ENCODE assay signal across 8 cellular contexts in genomic region chr12:106358410-106359241, GRCh38. TPM values are rescaled to one million over a fixed set of nuclear protein-coding genes. Genes with fewer than 3 reads are reported as not detected.
DNase-seq lines count a peak whose midpoint lies in the region; ATAC-seq and TF ChIP-seq lines count a peak whose summit lies in the region.

No MANE protein-coding gene starts in this region.

- POLR2A ChIA-PET in WTC11 (lab: Charles Lee): interaction anchor here (0.8 to 1.7 kb wide), 2 partner anchors 409 to 560 kb away, joined by 3 to 9 read pairs; no protein-coding TSS in a partner anchor

- H3K4me3 ChIP-seq in HUES48 (ENCODE audit: low read depth, low read length): peak overlapping the region; percentile 97

- no peak for TF ChIP-seq CTCF in CD14-positive monocyte (IDR thresholded peaks at IDR 0.05)
- no peak for TF ChIP-seq CTCF in WTC11 (IDR thresholded peaks at IDR 0.05)
- no peak for TF ChIP-seq CTCF in glutamatergic neuron (IDR thresholded peaks at IDR 0.05; ENCODE audit: partially characterized antibody, unreplicated experiment)
- no peak for TF ChIP-seq CTCF in progenitor cell of endocrine pancreas (IDR thresholded peaks at IDR 0.05; ENCODE audit: unreplicated experiment)

- H3K27me3 Mint-ChIP-seq in CD14-positive monocyte (ENCODE audit: low read depth in 3 of 3) (peaks cover 0 to 8% (median 7%) of the 10 kb centered on the region in 3 donors), WTC11 (ENCODE audit: low read depth) (no peaks in the 10 kb centered on the region; the same call in 1 of the 2 replicates), glutamatergic neuron (ENCODE audit: unreplicated experiment) (peaks cover 5% of the 10 kb centered on the region), progenitor cell of endocrine pancreas (no peaks in the 10 kb centered on the region)

- DNase-seq in CD14-positive monocyte (ENCODE audit: low spot score): no peak
- DNase-seq in WTC11 (ENCODE audit: low spot score): no peak
- DNase-seq in glutamatergic neuron: no peak
- DNase-seq in progenitor cell of endocrine pancreas (ENCODE audit: low spot score, unreplicated experiment): no peak
- DNase-seq in NCI-H1105 treated with DMSO at 0.1 percent for 48 hours (lab: John Stamatoyannopoulos, UW): no peak
- no peak for DNase-seq in LoVo (ENCODE audit: low spot score)

- peak overlapping the region; percentile 79 for H3K9ac ChIP-seq in HUES48 (ENCODE audit: low read depth, low read length)

- H3K36me3 ChIP-seq in HUES48 (ENCODE audit: control insufficient read depth, insufficient read depth, low read length): no peaks in the 10 kb centered on the region

- H3K4me1 Mint-ChIP-seq in CD14-positive monocyte (peaks cover 18% of the 10 kb centered on the region), WTC11 (peaks cover 11% of the 10 kb centered on the region), glutamatergic neuron (ENCODE audit: low read depth, unreplicated experiment) (peaks cover 7% of the 10 kb centered on the region), progenitor cell of endocrine pancreas (ENCODE audit: low read depth) (peaks cover 13% of the 10 kb centered on the region)

- H3K36me3 Mint-ChIP-seq in CD14-positive monocyte (peaks cover 0 to 1% of the 10 kb centered on the region in 2 donors), WTC11 (no peaks in the 10 kb centered on the region), glutamatergic neuron (ENCODE audit: unreplicated experiment) (no peaks in the 10 kb centered on the region), progenitor cell of endocrine pancreas (ENCODE audit: insufficient read depth) (no peaks in the 10 kb centered on the region)

- intact Hi-C loops in CD14-positive monocyte (cut with micrococcal nuclease): loop anchor here (5.0 kb wide), 2 partner anchors 56 to 111 kb away; partner anchors contain the start of genes TCP11L2 (in 2 of the 2) and CKAP4 (in 1 of the 2)

- peak overlapping the region; percentile 90 to 97 (median 94) for H3K27ac Mint-ChIP-seq in CD14-positive monocyte
- 0 out of 2 replicates have a peak overlapping the region, but pooled peaks have one; percentile 32 for H3K27ac Mint-ChIP-seq in WTC11
- peak overlapping the region; percentile 97 for H3K27ac Mint-ChIP-seq in glutamatergic neuron (ENCODE audit: unreplicated experiment)
- H3K27ac Mint-ChIP-seq in progenitor cell of endocrine pancreas: peak overlapping the region; percentile 99

- H3K9me3 Mint-ChIP-seq in CD14-positive monocyte (no peaks in the 10 kb centered on the region), WTC11 (no peaks in the 10 kb centered on the region), glutamatergic neuron (ENCODE audit: unreplicated experiment) (peaks cover 7% of the 10 kb centered on the region), progenitor cell of endocrine pancreas (ENCODE audit: low read depth) (no peaks in the 10 kb centered on the region)

- H3K9me3 ChIP-seq in HUES48 (ENCODE audit: control insufficient read depth, insufficient read depth, low read length): no peaks in the 10 kb centered on the region

- CTCF ChIA-PET in WTC11 (lab: Charles Lee): interaction anchor here (0.7 to 3.1 kb wide), 29 partner anchors 8 to 597 kb away, joined by 3 to 108 read pairs (median 5); partner anchors contain the start of genes RFX4 and TMEM263

- H3K4me3 Mint-ChIP-seq in CD14-positive monocyte (peak overlapping the region; percentile 94 to 95), WTC11 (peak overlapping the region; percentile 86), glutamatergic neuron (ENCODE audit: unreplicated experiment) (peak overlapping the region; percentile 95), progenitor cell of endocrine pancreas (ENCODE audit: low read depth) (peak overlapping the region; percentile 92)

- peak overlapping the region; percentile 93 for H3K27ac ChIP-seq in HUES48 (ENCODE audit: low read depth, low read length)

- H3K4me1 ChIP-seq in HUES48 (ENCODE audit: control insufficient read depth, insufficient read depth, low read length): peaks cover 9% of the 10 kb centered on the region; the same call in 1 of the 2 replicates

- ATAC-seq in GM21360 (IDR thresholded peaks at IDR 0.05; ENCODE audit: unreplicated experiment) (peak; percentile 15), WTC11 (no peak)

- H3K27me3 ChIP-seq in HUES48 (ENCODE audit: control insufficient read depth, insufficient read depth, low read length): no peaks in the 10 kb centered on the region

TF ChIP-seq in WTC11, 78 proteins besides CTCF, POLR2A, EP300 and RAD21:
- TF ChIP-seq NR2C2 (CRISPR knock-in tag; IDR thresholded peaks at IDR 0.05) (no peak), ZNF232 (CRISPR knock-in tag; IDR thresholded peaks at IDR 0.05) (no peak), NR3C1 (CRISPR knock-in tag; conservative IDR thresholded peaks at IDR 0.05; ENCODE audit: low read depth) (no peak), CBFB (CRISPR knock-in tag; IDR thresholded peaks at IDR 0.05; ENCODE audit: low read depth) (no peak), ZNF416 (CRISPR knock-in tag; IDR thresholded peaks at IDR 0.05) (no peak), TEAD1 (CRISPR knock-in tag; IDR thresholded peaks at IDR 0.05) (no peak), E2F1 (CRISPR knock-in tag; IDR thresholded peaks at IDR 0.05) (no peak), PRRX2 (CRISPR knock-in tag; IDR thresholded peaks at IDR 0.05) (no peak), ELF4 (CRISPR knock-in tag; IDR thresholded peaks at IDR 0.05; ENCODE audit: low read depth) (no peak), NFYB (CRISPR knock-in tag; conservative IDR thresholded peaks at IDR 0.05; ENCODE audit: low read depth) (no peak), ZNF219 (CRISPR knock-in tag; IDR thresholded peaks at IDR 0.05; ENCODE audit: borderline replicate concordance) (no peak)
- TF ChIP-seq, protein P1, sequence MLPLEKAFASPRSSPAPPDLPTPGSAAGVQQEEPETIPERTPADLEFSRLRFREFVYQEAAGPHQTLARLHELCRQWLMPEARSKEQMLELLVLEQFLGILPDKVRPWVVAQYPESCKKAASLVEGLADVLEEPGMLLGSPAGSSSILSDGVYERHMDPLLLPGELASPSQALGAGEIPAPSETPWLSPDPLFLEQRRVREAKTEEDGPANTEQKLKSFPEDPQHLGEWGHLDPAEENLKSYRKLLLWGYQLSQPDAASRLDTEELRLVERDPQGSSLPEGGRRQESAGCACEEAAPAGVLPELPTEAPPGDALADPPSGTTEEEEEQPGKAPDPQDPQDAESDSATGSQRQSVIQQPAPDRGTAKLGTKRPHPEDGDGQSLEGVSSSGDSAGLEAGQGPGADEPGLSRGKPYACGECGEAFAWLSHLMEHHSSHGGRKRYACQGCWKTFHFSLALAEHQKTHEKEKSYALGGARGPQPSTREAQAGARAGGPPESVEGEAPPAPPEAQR (CRISPR knock-in tag; IDR thresholded peaks at IDR 0.05): no peak
- TF ChIP-seq, protein P2, sequence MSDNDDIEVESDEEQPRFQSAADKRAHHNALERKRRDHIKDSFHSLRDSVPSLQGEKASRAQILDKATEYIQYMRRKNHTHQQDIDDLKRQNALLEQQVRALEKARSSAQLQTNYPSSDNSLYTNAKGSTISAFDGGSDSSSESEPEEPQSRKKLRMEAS (CRISPR knock-in tag; IDR thresholded peaks at IDR 0.05): no peak

RNA-seq across cellular contexts. Expression of gene POLR3B, which starts 1.1 kb away (rescaled TPM):
- polyA plus RNA-seq in CD14-positive monocyte: 1 to 10 TPM; 2.0 to 2.6 TPM
- total RNA-seq in WTC11 (2021) (9.0 to 10.2 TPM (median 9.4 TPM) in 3 replicates), glutamatergic neuron (ENCODE audit: unreplicated experiment) (12.1 TPM), progenitor cell of endocrine pancreas (11.8 and 12.3 TPM in 2 replicates)

RNA-seq across cellular contexts. Expression of gene TCP11L2, which starts 56.1 kb away (rescaled TPM):
- polyA plus RNA-seq in CD14-positive monocyte: 10 to 100 TPM; 23.5 to 37.3 TPM
- total RNA-seq in WTC11 (2021): 11.9 to 12.8 TPM (median 12.3 TPM) in 3 replicates
- 17.1 TPM for total RNA-seq in glutamatergic neuron (ENCODE audit: unreplicated experiment)
- 14.8 and 16.1 TPM in 2 replicates for total RNA-seq in progenitor cell of endocrine pancreas

Comparison
In these comparisons a context has a peak if more than half of its experiments do, and no peak if none do; other contexts are left out.
1. H3K27ac Mint-ChIP-seq: peak in every context shown above with its lines; median percentile 99 in progenitor cell of endocrine pancreas; 97 in glutamatergic neuron; 94 in CD14-positive monocyte; 32 in WTC11.